37 cellular contexts compared by ENCODE assay signal in genomic region chr10:95096143-95096542, GRCh38. TPM values are rescaled to one million over a fixed set of nuclear protein-coding genes. Genes with fewer than 3 reads are reported as not detected.
"Had no signal": no experiment of that assay in that cellular context is flagged by ENCODE, and none has a peak within 500 bp of the region (broad histone marks: within the 10 kb centered on the region; RNA-seq: fewer than 3 reads in every experiment).

No MANE protein-coding gene starts in this region.

- H3K27ac ChIP-seq: PC-9, VCaP had no signal

- H3K9me3 ChIP-seq: MG63 had no signal

- H3K27me3 ChIP-seq: MG63 had no signal

- H3K27ac Mint-ChIP-seq: activated B cell treated with CpG ODN at 0.5 μM for 24 hours; activated CD4-positive, alpha-beta memory T cell treated with anti-CD3 and anti-CD28 coated beads for 36 hours; activated naive CD4-positive, alpha-beta T cell treated with anti-CD3 and anti-CD28 coated beads, Interleukin-2, amount 10 ng/mL, durations not matched to agents 7 days and 5 days; activated naive CD8-positive, alpha-beta T cell; activated naive CD8-positive, alpha-beta T cell treated with anti-CD3 and anti-CD28 coated beads, Interleukin-2, amount 50 U/mL, for 24 hours; brain had no signal

- H3K4me3 Mint-ChIP-seq: activated B cell treated with CpG ODN at 0.5 μM for 24 hours; activated CD4-positive, alpha-beta memory T cell treated with anti-CD3 and anti-CD28 coated beads for 36 hours; activated naive CD4-positive, alpha-beta T cell treated with anti-CD3 and anti-CD28 coated beads, Interleukin-2, amount 10 ng/mL, durations not matched to agents 7 days and 5 days; activated naive CD8-positive, alpha-beta T cell; activated naive CD8-positive, alpha-beta T cell treated with anti-CD3 and anti-CD28 coated beads, Interleukin-2, amount 50 U/mL, for 24 hours; brain had no signal

- H3K4me3 ChIP-seq: MG63, PC-9 had no signal

- H3K27me3 Mint-ChIP-seq: activated B cell treated with CpG ODN at 0.5 μM for 24 hours; activated CD4-positive, alpha-beta memory T cell treated with anti-CD3 and anti-CD28 coated beads for 36 hours; activated naive CD4-positive, alpha-beta T cell treated with anti-CD3 and anti-CD28 coated beads, Interleukin-2, amount 10 ng/mL, durations not matched to agents 7 days and 5 days; activated naive CD8-positive, alpha-beta T cell; activated naive CD8-positive, alpha-beta T cell treated with anti-CD3 and anti-CD28 coated beads, Interleukin-2, amount 50 U/mL, for 24 hours had no signal

- H3K36me3 ChIP-seq: MG63 had no signal

- H3K36me3 Mint-ChIP-seq: activated CD4-positive, alpha-beta memory T cell treated with anti-CD3 and anti-CD28 coated beads for 36 hours; activated naive CD4-positive, alpha-beta T cell treated with anti-CD3 and anti-CD28 coated beads, Interleukin-2, amount 10 ng/mL, durations not matched to agents 7 days and 5 days; activated naive CD8-positive, alpha-beta T cell; brain had no signal

- ATAC-seq: activated naive CD8-positive, alpha-beta T cell treated with anti-CD3 and anti-CD28 coated beads, Interleukin-2, amount 50 U/mL, for 24 hours had no signal

- DNase-seq: activated B cell treated with CpG ODN at 0.5 μM for 24 hours; activated CD4-positive, alpha-beta memory T cell treated with anti-CD3 and anti-CD28 coated beads for 36 hours; activated CD4-positive, alpha-beta T cell treated with anti-CD3 and anti-CD28 coated beads for 4 hours; activated CD4-positive, alpha-beta T cell treated with anti-CD3 and anti-CD28 coated beads, Interleukin-2, amount 50 U/mL, for 1 hour; activated CD4-positive, CD25-positive, alpha-beta regulatory T cell treated with anti-CD3 and anti-CD28 coated beads, Interleukin-2, amount 50 U/mL, for 72 hours; activated CD8-positive, alpha-beta memory T cell treated with anti-CD3 and anti-CD28 coated beads, Interleukin-2, amount 50 U/mL, for 4 hours; activated effector memory CD4-positive, alpha-beta T cell treated with Interleukin-2 at 50 U/mL for 16 hours; activated naive CD4-positive, alpha-beta T cell treated with anti-CD3 and anti-CD28 coated beads, Interleukin-2, amount 10 ng/mL, durations not matched to agents 7 days and 5 days; activated naive CD8-positive, alpha-beta T cell treated with anti-CD3 and anti-CD28 coated beads, Interleukin-2, amount 50 U/mL, for 24 hours; activated T-cell treated with anti-CD3 and anti-CD28 coated beads for 4 hours; activated T-cell treated with anti-CD3 and anti-CD28 coated beads, Interleukin-2, amount 50 U/mL, for 48 hours; anterior cingulate cortex; caudate nucleus; Kasumi-1; KG1; MG63; NCI-H1048; NCI-H1105 treated with DMSO at 0.1 percent for 48 hours; NCI-H1436; NCI-H1694; NCI-H1930; NCI-H2081 treated with DMSO at 0.1 percent for 48 hours; NCI-H226; NCI-H526; NCI-H748 treated with DMSO at 0.1 percent for 48 hours; PC-9; Right ventricle myocardium superior; SW 1271; T-helper 1 cell; T-helper 2 cell; T-helper 9 cell had no signal

- H3K4me1 Mint-ChIP-seq: activated B cell treated with CpG ODN at 0.5 μM for 24 hours; activated naive CD4-positive, alpha-beta T cell treated with anti-CD3 and anti-CD28 coated beads, Interleukin-2, amount 10 ng/mL, durations not matched to agents 7 days and 5 days; activated naive CD8-positive, alpha-beta T cell treated with anti-CD3 and anti-CD28 coated beads, Interleukin-2, amount 50 U/mL, for 24 hours; brain had no signal

- H3K9me3 Mint-ChIP-seq: activated naive CD4-positive, alpha-beta T cell treated with anti-CD3 and anti-CD28 coated beads, Interleukin-2, amount 10 ng/mL, durations not matched to agents 7 days and 5 days had no signal

RNA-seq across cellular contexts. Expression of gene CYP2C8, which starts 26.8 kb away (rescaled TPM):
- total RNA-seq: activated CD4-positive, alpha-beta memory T cell treated with anti-CD3 and anti-CD28 coated beads for 36 hours; bronchial epithelial cell; NCI-H460; OCI-LY7; PC-9 had no signal
